ENCODE assay signal across 34 cellular contexts in genomic region chr1:48059289-48059688, GRCh38.
"Had no signal": no experiment of that assay in that cellular context is flagged by ENCODE, and none has a peak within 500 bp of the region (broad histone marks: within the 10 kb centered on the region; RNA-seq: fewer than 3 reads in every experiment).

No MANE protein-coding gene starts in this region.

- H3K27ac ChIP-seq: KMS-11 had no signal

- H3K27me3 ChIP-seq: MG63 had no signal

- DNase-seq: Karpas-422, Kasumi-1, MG63, MM.1S, MV-4-11, NCI-H1048, NCI-H1092, NCI-H1092 treated with DMSO at 0.1 percent for 48 hours, NCI-H1105, NCI-H1105 treated with DMSO at 0.1 percent for 48 hours, NCI-H1417 treated with DMSO at 0.1 percent for 48 hours, NCI-H1436, NCI-H1436 treated with DMSO at 0.1 percent for 48 hours, NCI-H146, NCI-H1694, NCI-H1694 treated with DMSO at 0.1 percent for 48 hours, NCI-H187, NCI-H187 treated with DMSO at 0.1 percent for 48 hours, NCI-H1930, NCI-H2029, NCI-H2029 treated with DMSO at 0.1 percent for 48 hours, NCI-H2081, NCI-H2081 treated with DMSO at 0.1 percent for 48 hours, NCI-H2107, NCI-H2171, NCI-H2171 treated with DMSO at 0.1 percent for 48 hours, NCI-H2227 treated with DMSO at 0.1 percent for 48 hours, NCI-H226, NCI-H345, NCI-H446, NCI-H446 treated with DMSO at 0.1 percent for 48 hours, NCI-H510A, NCI-H510A treated with DMSO at 0.1 percent for 48 hours had no signal

- H3K4me2 ChIP-seq: KMS-11 had no signal

- H3K9ac ChIP-seq: KMS-11 had no signal

- H3K36me3 ChIP-seq: MG63 had no signal

- H3K4me3 ChIP-seq: MG63 had no signal

- H3K9me3 ChIP-seq: MG63 had no signal
